In the genomic region with DNA sequence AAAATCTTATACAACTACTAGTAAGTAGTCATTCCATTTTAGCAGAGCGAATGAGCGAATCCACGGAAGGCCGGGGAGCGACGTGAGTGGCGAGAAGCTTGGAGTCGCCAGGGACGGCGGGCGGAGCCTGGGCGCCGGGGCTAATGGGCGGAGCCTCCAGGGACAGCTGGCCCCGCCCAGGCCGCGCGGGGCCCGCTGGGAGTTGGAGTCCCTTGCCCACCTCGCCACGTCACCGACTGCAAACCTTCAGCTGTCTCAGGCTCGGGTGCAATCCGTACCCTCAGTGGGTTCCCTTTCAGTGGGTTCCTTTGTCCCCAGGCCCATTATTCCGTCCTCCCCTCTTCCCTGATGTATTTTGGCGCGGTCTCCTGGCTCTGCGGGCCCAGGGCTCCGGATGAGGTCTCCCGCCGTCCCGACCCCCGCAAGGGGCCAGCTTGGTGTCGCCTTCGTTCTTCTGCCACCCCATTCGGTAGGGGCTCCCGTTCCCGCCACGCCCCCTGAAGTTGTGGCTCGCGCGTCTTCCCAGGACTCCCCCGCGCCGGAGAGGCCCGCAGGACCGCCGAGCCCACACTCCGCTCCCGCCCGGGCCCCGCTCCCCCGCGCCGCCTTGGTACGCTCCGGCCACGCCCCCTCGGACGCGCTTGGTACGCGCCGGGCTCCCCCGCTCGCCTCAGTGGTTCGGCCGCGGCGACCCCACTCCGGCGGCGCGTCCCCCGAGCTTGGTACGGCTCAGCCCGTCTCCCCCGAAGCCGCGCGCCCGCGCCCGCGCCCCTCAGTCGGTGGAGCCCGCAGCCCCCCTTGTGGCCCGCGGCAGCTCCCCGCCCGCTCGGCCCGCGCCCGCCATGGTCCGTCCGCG, we compare ENCODE assay signal across 1 cellular context.
TF ChIP-seq lines count a peak whose summit lies in the region.

A gene (plus strand): TSS at position 673 of the 856 bp plus-strand sequence.

TF ChIP-seq in HepG2, 621 proteins besides CTCF, POLR2A, EP300 and RAD21 (continued from another document and continues in another):
- TF ChIP-seq ZNF878 (CRISPR knock-in tag; IDR thresholded peaks at IDR 0.05) (no peak), ZNF530 (CRISPR knock-in tag; IDR thresholded peaks at IDR 0.05; ENCODE audit: low read depth) (no peak), ETV5 (CRISPR knock-in tag; IDR thresholded peaks at IDR 0.05; ENCODE audit: borderline replicate concordance) (0 out of 2 replicates have a peak, but pooled peaks have one; percentile 9), TCF7L2 (IDR thresholded peaks at IDR 0.05; ENCODE audit: low read depth, low read length) (no peak), POLR2G (IDR thresholded peaks at IDR 0.05; ENCODE audit: low read depth, low read length) (peak; percentile 79), CBX1 (IDR thresholded peaks at IDR 0.05; ENCODE audit: low read depth) (no peak), SUZ12 (IDR thresholded peaks at IDR 0.05; ENCODE audit: low read depth, low read length) (peak; percentile 68), HNF4G (IDR thresholded peaks at IDR 0.05; ENCODE audit: borderline replicate concordance, low read depth, low read length) (no peak), HNF4G (CRISPR knock-in tag; IDR thresholded peaks at IDR 0.05; ENCODE audit: borderline replicate concordance, low read depth) (no peak), DMAP1 (CRISPR knock-in tag; IDR thresholded peaks at IDR 0.05) (peak; percentile 88), KAT8 (CRISPR knock-in tag; IDR thresholded peaks at IDR 0.05) (peak; percentile 66), NFE2L1 (CRISPR knock-in tag; IDR thresholded peaks at IDR 0.05; ENCODE audit: borderline replicate concordance) (no peak), ZNF781 (CRISPR knock-in tag; IDR thresholded peaks at IDR 0.05; ENCODE audit: borderline replicate concordance, not compliant biosample characterization) (peak; percentile 70), SMYD3 (CRISPR knock-in tag; IDR thresholded peaks at IDR 0.05) (no peak), HIVEP1 (CRISPR knock-in tag; IDR thresholded peaks at IDR 0.05) (no peak), THYN1 (CRISPR knock-in tag; IDR thresholded peaks at IDR 0.05; ENCODE audit: borderline replicate concordance, low read depth) (no peak), JUNB (CRISPR knock-in tag; IDR thresholded peaks at IDR 0.05; ENCODE audit: borderline replicate concordance) (no peak), SIX1 (CRISPR knock-in tag; IDR thresholded peaks at IDR 0.05; ENCODE audit: borderline replicate concordance) (no peak), HNRNPL (IDR thresholded peaks at IDR 0.05; ENCODE audit: low read depth, low read length) (0 out of 2 replicates have a peak, but pooled peaks have one; percentile 17), ZNF598 (CRISPR knock-in tag; IDR thresholded peaks at IDR 0.05; ENCODE audit: borderline replicate concordance) (0 out of 2 replicates have a peak, but pooled peaks have one; percentile 32), ZFP82 (CRISPR knock-in tag; IDR thresholded peaks at IDR 0.05; ENCODE audit: borderline replicate concordance) (no peak), ZMYM3 (CRISPR knock-in tag; IDR thresholded peaks at IDR 0.05) (no peak), PHF5A (CRISPR knock-in tag; IDR thresholded peaks at IDR 0.05; ENCODE audit: low read depth, unreplicated experiment) (peak; percentile 24), ISX (CRISPR knock-in tag; conservative IDR thresholded peaks at IDR 0.05) (peak; percentile 5; the same call in 1 of the 2 replicates), GTF2F1 (IDR thresholded peaks at IDR 0.05; ENCODE audit: low read length) (no peak), RELA (CRISPR knock-in tag; IDR thresholded peaks at IDR 0.05) (no peak), NFYB (CRISPR knock-in tag; IDR thresholded peaks at IDR 0.05) (no peak; the same call in 1 of the 2 replicates), KMT2A (CRISPR knock-in tag; IDR thresholded peaks at IDR 0.05) (0 out of 2 replicates have a peak, but pooled peaks have one; percentile 13), SP140L (CRISPR knock-in tag; IDR thresholded peaks at IDR 0.05; ENCODE audit: borderline replicate concordance) (no peak), IKZF1 (IDR thresholded peaks at IDR 0.05) (no peak), JARID2 (CRISPR knock-in tag; IDR thresholded peaks at IDR 0.05; ENCODE audit: insufficient replicate concordance) (no peak), RFX1 (IDR thresholded peaks at IDR 0.05) (no peak), ZNF550 (CRISPR knock-in tag; IDR thresholded peaks at IDR 0.05; ENCODE audit: borderline replicate concordance) (no peak), TEAD2 (CRISPR knock-in tag; IDR thresholded peaks at IDR 0.05) (no peak), ZNF260 (CRISPR knock-in tag; IDR thresholded peaks at IDR 0.05; ENCODE audit: borderline replicate concordance, low read depth) (no peak)
- TF ChIP-seq, protein P1, sequence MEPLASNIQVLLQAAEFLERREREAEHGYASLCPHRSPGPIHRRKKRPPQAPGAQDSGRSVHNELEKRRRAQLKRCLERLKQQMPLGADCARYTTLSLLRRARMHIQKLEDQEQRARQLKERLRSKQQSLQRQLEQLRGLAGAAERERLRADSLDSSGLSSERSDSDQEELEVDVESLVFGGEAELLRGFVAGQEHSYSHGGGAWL (CRISPR knock-in tag; IDR thresholded peaks at IDR 0.05), result peak; percentile 62; the same call in 1 of the 2 replicates
- TF ChIP-seq, protein P2, sequence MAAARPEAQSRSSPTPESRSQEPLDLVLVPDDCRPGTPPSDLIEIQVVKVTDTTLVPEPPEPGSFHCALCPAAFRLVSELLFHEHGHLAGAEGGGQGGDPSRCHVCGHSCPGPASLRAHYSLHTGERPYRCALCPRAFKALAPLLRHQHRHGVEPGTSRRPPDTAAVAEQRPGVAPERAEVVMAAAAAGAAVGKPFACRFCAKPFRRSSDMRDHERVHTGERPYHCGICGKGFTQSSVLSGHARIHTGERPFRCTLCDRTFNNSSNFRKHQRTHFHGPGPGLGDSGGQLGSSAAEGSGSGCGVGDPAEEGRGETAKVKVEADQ (CRISPR knock-in tag; IDR thresholded peaks at IDR 0.05; ENCODE audit: borderline replicate concordance), result peak; percentile 95
- TF ChIP-seq, protein P3, sequence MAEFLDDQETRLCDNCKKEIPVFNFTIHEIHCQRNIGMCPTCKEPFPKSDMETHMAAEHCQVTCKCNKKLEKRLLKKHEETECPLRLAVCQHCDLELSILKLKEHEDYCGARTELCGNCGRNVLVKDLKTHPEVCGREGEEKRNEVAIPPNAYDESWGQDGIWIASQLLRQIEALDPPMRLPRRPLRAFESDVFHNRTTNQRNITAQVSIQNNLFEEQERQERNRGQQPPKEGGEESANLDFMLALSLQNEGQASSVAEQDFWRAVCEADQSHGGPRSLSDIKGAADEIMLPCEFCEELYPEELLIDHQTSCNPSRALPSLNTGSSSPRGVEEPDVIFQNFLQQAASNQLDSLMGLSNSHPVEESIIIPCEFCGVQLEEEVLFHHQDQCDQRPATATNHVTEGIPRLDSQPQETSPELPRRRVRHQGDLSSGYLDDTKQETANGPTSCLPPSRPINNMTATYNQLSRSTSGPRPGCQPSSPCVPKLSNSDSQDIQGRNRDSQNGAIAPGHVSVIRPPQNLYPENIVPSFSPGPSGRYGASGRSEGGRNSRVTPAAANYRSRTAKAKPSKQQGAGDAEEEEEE (CRISPR knock-in tag; IDR thresholded peaks at IDR 0.05; ENCODE audit: borderline replicate concordance), result no peak
- TF ChIP-seq, protein P4, sequence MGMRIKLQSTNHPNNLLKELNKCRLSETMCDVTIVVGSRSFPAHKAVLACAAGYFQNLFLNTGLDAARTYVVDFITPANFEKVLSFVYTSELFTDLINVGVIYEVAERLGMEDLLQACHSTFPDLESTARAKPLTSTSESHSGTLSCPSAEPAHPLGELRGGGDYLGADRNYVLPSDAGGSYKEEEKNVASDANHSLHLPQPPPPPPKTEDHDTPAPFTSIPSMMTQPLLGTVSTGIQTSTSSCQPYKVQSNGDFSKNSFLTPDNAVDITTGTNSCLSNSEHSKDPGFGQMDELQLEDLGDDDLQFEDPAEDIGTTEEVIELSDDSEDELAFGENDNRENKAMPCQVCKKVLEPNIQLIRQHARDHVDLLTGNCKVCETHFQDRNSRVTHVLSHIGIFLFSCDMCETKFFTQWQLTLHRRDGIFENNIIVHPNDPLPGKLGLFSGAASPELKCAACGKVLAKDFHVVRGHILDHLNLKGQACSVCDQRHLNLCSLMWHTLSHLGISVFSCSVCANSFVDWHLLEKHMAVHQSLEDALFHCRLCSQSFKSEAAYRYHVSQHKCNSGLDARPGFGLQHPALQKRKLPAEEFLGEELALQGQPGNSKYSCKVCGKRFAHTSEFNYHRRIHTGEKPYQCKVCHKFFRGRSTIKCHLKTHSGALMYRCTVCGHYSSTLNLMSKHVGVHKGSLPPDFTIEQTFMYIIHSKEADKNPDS (CRISPR knock-in tag; IDR thresholded peaks at IDR 0.05), result no peak
- TF ChIP-seq, protein P5, sequence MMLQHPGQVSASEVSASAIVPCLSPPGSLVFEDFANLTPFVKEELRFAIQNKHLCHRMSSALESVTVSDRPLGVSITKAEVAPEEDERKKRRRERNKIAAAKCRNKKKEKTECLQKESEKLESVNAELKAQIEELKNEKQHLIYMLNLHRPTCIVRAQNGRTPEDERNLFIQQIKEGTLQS (CRISPR knock-in tag; IDR thresholded peaks at IDR 0.05), result no peak; the same call in 1 of the 2 replicates
- TF ChIP-seq, protein P6, sequence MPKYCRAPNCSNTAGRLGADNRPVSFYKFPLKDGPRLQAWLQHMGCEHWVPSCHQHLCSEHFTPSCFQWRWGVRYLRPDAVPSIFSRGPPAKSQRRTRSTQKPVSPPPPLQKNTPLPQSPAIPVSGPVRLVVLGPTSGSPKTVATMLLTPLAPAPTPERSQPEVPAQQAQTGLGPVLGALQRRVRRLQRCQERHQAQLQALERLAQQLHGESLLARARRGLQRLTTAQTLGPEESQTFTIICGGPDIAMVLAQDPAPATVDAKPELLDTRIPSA (CRISPR knock-in tag; IDR thresholded peaks at IDR 0.05; ENCODE audit: borderline replicate concordance), result no peak
- TF ChIP-seq, protein P7, sequence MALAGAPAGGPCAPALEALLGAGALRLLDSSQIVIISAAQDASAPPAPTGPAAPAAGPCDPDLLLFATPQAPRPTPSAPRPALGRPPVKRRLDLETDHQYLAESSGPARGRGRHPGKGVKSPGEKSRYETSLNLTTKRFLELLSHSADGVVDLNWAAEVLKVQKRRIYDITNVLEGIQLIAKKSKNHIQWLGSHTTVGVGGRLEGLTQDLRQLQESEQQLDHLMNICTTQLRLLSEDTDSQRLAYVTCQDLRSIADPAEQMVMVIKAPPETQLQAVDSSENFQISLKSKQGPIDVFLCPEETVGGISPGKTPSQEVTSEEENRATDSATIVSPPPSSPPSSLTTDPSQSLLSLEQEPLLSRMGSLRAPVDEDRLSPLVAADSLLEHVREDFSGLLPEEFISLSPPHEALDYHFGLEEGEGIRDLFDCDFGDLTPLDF (CRISPR knock-in tag; IDR thresholded peaks at IDR 0.05), result peak; percentile 81
- TF ChIP-seq, protein P8, sequence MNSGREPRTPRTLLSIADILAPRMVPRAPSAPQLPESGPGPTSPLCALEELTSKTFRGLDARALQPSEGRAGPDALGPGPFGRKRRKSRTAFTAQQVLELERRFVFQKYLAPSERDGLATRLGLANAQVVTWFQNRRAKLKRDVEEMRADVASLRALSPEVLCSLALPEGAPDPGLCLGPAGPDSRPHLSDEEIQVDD (CRISPR knock-in tag; IDR thresholded peaks at IDR 0.05; ENCODE audit: borderline replicate concordance), result no peak
- TF ChIP-seq, protein P9, sequence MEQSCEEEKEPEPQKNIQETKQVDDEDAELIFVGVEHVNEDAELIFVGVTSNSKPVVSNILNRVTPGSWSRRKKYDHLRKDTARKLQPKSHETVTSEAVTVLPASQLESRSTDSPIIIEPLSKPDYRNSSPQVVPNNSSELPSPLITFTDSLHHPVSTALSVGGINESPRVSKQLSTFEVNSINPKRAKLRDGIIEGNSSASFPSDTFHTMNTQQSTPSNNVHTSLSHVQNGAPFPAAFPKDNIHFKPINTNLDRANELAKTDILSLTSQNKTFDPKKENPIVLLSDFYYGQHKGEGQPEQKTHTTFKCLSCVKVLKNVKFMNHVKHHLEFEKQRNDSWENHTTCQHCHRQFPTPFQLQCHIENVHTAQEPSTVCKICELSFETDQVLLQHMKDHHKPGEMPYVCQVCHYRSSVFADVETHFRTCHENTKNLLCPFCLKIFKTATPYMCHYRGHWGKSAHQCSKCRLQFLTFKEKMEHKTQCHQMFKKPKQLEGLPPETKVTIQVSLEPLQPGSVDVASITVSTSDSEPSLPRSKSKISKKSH (CRISPR knock-in tag; IDR thresholded peaks at IDR 0.05; ENCODE audit: borderline replicate concordance), result no peak
- TF ChIP-seq, protein P10, sequence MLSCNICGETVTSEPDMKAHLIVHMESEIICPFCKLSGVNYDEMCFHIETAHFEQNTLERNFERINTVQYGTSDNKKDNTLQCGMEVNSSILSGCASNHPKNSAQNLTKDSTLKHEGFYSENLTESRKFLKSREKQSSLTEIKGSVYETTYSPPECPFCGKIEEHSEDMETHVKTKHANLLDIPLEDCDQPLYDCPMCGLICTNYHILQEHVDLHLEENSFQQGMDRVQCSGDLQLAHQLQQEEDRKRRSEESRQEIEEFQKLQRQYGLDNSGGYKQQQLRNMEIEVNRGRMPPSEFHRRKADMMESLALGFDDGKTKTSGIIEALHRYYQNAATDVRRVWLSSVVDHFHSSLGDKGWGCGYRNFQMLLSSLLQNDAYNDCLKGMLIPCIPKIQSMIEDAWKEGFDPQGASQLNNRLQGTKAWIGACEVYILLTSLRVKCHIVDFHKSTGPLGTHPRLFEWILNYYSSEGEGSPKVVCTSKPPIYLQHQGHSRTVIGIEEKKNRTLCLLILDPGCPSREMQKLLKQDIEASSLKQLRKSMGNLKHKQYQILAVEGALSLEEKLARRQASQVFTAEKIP (CRISPR knock-in tag; IDR thresholded peaks at IDR 0.05; ENCODE audit: borderline replicate concordance), result no peak
